In the genomic region with DNA sequence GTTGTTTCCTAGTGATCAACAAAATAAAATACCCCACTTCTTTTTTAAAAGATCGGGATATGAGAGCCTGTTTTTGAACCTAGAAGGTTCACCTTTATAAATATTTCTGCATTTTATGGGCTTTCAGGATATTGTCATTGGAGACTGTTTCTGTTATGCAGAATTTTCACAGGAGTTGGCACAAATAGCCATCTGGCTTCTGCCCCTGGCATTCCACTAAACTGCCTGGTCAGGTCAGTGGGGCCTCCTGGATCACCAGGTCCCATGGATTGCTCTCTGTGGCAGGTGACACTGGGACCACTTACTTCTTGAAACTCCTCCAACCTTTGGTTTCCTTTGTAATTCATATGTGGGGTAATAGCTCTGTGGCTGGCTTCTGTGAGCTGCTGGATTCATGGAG, we compare ENCODE assay signal across 1 cellular context.
TF ChIP-seq lines count a peak whose summit lies in the region.

No MANE protein-coding gene starts in this region.

TF ChIP-seq in GM12878, 131 proteins besides CTCF, POLR2A, EP300 and RAD21 (continued from another document):
- TF ChIP-seq, protein P1, sequence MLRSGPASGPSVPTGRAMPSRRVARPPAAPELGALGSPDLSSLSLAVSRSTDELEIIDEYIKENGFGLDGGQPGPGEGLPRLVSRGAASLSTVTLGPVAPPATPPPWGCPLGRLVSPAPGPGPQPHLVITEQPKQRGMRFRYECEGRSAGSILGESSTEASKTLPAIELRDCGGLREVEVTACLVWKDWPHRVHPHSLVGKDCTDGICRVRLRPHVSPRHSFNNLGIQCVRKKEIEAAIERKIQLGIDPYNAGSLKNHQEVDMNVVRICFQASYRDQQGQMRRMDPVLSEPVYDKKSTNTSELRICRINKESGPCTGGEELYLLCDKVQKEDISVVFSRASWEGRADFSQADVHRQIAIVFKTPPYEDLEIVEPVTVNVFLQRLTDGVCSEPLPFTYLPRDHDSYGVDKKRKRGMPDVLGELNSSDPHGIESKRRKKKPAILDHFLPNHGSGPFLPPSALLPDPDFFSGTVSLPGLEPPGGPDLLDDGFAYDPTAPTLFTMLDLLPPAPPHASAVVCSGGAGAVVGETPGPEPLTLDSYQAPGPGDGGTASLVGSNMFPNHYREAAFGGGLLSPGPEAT (IDR thresholded peaks at IDR 0.05; ENCODE audit: low read depth), result no peak
- no peak for TF ChIP-seq ETV6 (conservative IDR thresholded peaks at IDR 0.05 in 1 of 2, IDR thresholded peaks at IDR 0.05 in 1 of 2; ENCODE audit: borderline replicate concordance in 1 of 2, low read depth in 1 of 2)
- no peak for TF ChIP-seq GABPA (IDR thresholded peaks at IDR 0.05; ENCODE audit: low read depth)
- no peak for TF ChIP-seq SMAD5 (IDR thresholded peaks at IDR 0.05; ENCODE audit: low read depth)
- no peak for TF ChIP-seq TCF7 (IDR thresholded peaks at IDR 0.05; ENCODE audit: borderline replicate concordance)
- TF ChIP-seq SUPT20H (IDR thresholded peaks at IDR 0.05; ENCODE audit: borderline replicate concordance, control insufficient read depth, low read depth, low read length), result no peak
- no peak for TF ChIP-seq ATF7 (IDR thresholded peaks at IDR 0.05; ENCODE audit: low read depth)
- TF ChIP-seq SRF (IDR thresholded peaks at IDR 0.05; ENCODE audit: low read depth in 2 of 2, low read length in 2 of 2), result no peak
- TF ChIP-seq, protein P2, sequence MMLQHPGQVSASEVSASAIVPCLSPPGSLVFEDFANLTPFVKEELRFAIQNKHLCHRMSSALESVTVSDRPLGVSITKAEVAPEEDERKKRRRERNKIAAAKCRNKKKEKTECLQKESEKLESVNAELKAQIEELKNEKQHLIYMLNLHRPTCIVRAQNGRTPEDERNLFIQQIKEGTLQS (IDR thresholded peaks at IDR 0.05; ENCODE audit: borderline replicate concordance, extremely low read depth, low read depth, low read length), result no peak
- TF ChIP-seq, protein P3, sequence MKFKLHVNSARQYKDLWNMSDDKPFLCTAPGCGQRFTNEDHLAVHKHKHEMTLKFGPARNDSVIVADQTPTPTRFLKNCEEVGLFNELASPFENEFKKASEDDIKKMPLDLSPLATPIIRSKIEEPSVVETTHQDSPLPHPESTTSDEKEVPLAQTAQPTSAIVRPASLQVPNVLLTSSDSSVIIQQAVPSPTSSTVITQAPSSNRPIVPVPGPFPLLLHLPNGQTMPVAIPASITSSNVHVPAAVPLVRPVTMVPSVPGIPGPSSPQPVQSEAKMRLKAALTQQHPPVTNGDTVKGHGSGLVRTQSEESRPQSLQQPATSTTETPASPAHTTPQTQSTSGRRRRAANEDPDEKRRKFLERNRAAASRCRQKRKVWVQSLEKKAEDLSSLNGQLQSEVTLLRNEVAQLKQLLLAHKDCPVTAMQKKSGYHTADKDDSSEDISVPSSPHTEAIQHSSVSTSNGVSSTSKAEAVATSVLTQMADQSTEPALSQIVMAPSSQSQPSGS (IDR thresholded peaks at IDR 0.05; ENCODE audit: low read length), result no peak
- no peak for TF ChIP-seq HDAC6 (IDR thresholded peaks at IDR 0.05; ENCODE audit: unreplicated experiment)
- no peak for TF ChIP-seq SUZ12 (IDR thresholded peaks at IDR 0.05; ENCODE audit: unreplicated experiment)
- no peak for TF ChIP-seq KLF5 (IDR thresholded peaks at IDR 0.05; ENCODE audit: partially characterized antibody)
- TF ChIP-seq IKZF1 (conservative IDR thresholded peaks at IDR 0.05), result no peak
- no peak for TF ChIP-seq POLR2AphosphoS2 (IDR thresholded peaks at IDR 0.05; ENCODE audit: low read depth, low read length)
- TF ChIP-seq YY1 (IDR thresholded peaks at IDR 0.05; ENCODE audit: low read depth, low read length), result no peak
TF ChIP-seq in GM12878: peak in this region for 0.
